ENCODE assay signal across 1 cellular context in genomic region chr3:113685956-113686721, GRCh38.
TF ChIP-seq lines count a peak whose summit lies in the region.

No MANE protein-coding gene starts in this region.

TF ChIP-seq in HepG2, 621 proteins besides CTCF, POLR2A, EP300 and RAD21 (continued from another document and continues in another):
- TF ChIP-seq ELF4 (CRISPR knock-in tag; IDR thresholded peaks at IDR 0.05; ENCODE audit: borderline replicate concordance) (no peak), CENPX (CRISPR knock-in tag; IDR thresholded peaks at IDR 0.05) (no peak), ZNF674 (CRISPR knock-in tag; IDR thresholded peaks at IDR 0.05; ENCODE audit: low read depth) (no peak), NFE2 (CRISPR knock-in tag; IDR thresholded peaks at IDR 0.05) (no peak), MNT (IDR thresholded peaks at IDR 0.05) (no peak), CREB1 (IDR thresholded peaks at IDR 0.05) (no peak), CREB1 (CRISPR knock-in tag; IDR thresholded peaks at IDR 0.05) (0 out of 2 replicates have a peak, but pooled peaks have one; percentile 25), ZNF678 (CRISPR knock-in tag; IDR thresholded peaks at IDR 0.05) (no peak), HDAC6 (IDR thresholded peaks at IDR 0.05; ENCODE audit: low read depth, low read length) (no peak), PHF21A (CRISPR knock-in tag; IDR thresholded peaks at IDR 0.05) (peak; percentile 79), ZNF235 (CRISPR knock-in tag; IDR thresholded peaks at IDR 0.05; ENCODE audit: borderline replicate concordance) (no peak), ZNF230 (CRISPR knock-in tag; IDR thresholded peaks at IDR 0.05) (no peak), DR1 (CRISPR knock-in tag; IDR thresholded peaks at IDR 0.05) (no peak), GMEB2 (CRISPR knock-in tag; IDR thresholded peaks at IDR 0.05; ENCODE audit: low read depth) (no peak), PTBP1 (IDR thresholded peaks at IDR 0.05; ENCODE audit: low read depth, low read length, poor library complexity, severe bottlenecking) (no peak), ZBTB34 (CRISPR knock-in tag; IDR thresholded peaks at IDR 0.05) (no peak), USF2 (IDR thresholded peaks at IDR 0.05; ENCODE audit: low read depth, low read length) (no peak), USF2 (CRISPR knock-in tag; IDR thresholded peaks at IDR 0.05; ENCODE audit: borderline replicate concordance) (no peak), DNMT3B (CRISPR knock-in tag; conservative IDR thresholded peaks at IDR 0.05) (no peak), U2AF2 (IDR thresholded peaks at IDR 0.05; ENCODE audit: low read depth, low read length) (no peak), ZNF770 (CRISPR knock-in tag; IDR thresholded peaks at IDR 0.05) (0 out of 2 replicates have a peak, but pooled peaks have one; percentile 28), FIP1L1 (IDR thresholded peaks at IDR 0.05; ENCODE audit: borderline replicate concordance, insufficient read depth, low read depth, low read length) (no peak), ELF3 (CRISPR knock-in tag; IDR thresholded peaks at IDR 0.05) (0 out of 2 replicates have a peak, but pooled peaks have one; percentile 21), ZNF75D (CRISPR knock-in tag; IDR thresholded peaks at IDR 0.05; ENCODE audit: borderline replicate concordance) (no peak), ZIK1 (CRISPR knock-in tag; IDR thresholded peaks at IDR 0.05; ENCODE audit: borderline replicate concordance, low read depth) (no peak), NCOR1 (IDR thresholded peaks at IDR 0.05; ENCODE audit: borderline replicate concordance, low read length) (no peak), TIGD3 (CRISPR knock-in tag; IDR thresholded peaks at IDR 0.05; ENCODE audit: borderline replicate concordance) (no peak), KLF16 (CRISPR knock-in tag; IDR thresholded peaks at IDR 0.05) (no peak), CHD2 (IDR thresholded peaks at IDR 0.05; ENCODE audit: low read depth, low read length) (peak; percentile 61; the same call in 1 of the 2 replicates), HNF4G (IDR thresholded peaks at IDR 0.05; ENCODE audit: borderline replicate concordance, low read depth, low read length) (peak; percentile 50; the same call in 1 of the 2 replicates), HNF4G (CRISPR knock-in tag; IDR thresholded peaks at IDR 0.05; ENCODE audit: borderline replicate concordance, low read depth) (no peak), ZNF574 (CRISPR knock-in tag; IDR thresholded peaks at IDR 0.05) (peak; percentile 43; the same call in 1 of the 2 replicates), FOXP4 (CRISPR knock-in tag; IDR thresholded peaks at IDR 0.05) (peak; percentile 81; the same call in 1 of the 2 replicates), HDAC2 (CRISPR knock-in tag; IDR thresholded peaks at IDR 0.05) (peak; percentile 77; the same call in 1 of the 2 replicates), E2F1 (CRISPR knock-in tag; IDR thresholded peaks at IDR 0.05) (no peak), ZNF446 (CRISPR knock-in tag; IDR thresholded peaks at IDR 0.05) (no peak), ELK4 (CRISPR knock-in tag; IDR thresholded peaks at IDR 0.05; ENCODE audit: borderline replicate concordance) (no peak), CBX2 (IDR thresholded peaks at IDR 0.05; ENCODE audit: low read depth, low read length) (no peak), CBX2 (CRISPR knock-in tag; IDR thresholded peaks at IDR 0.05; ENCODE audit: low read depth) (no peak), KAT2B (IDR thresholded peaks at IDR 0.05; ENCODE audit: borderline replicate concordance, low read depth, low read length) (no peak), MTA1 (CRISPR knock-in tag; IDR thresholded peaks at IDR 0.05; ENCODE audit: borderline replicate concordance) (0 out of 2 replicates have a peak, but pooled peaks have one; percentile 27), MAFF (IDR thresholded peaks at IDR 0.05; ENCODE audit: low read depth, low read length) (no peak), DMAP1 (CRISPR knock-in tag; IDR thresholded peaks at IDR 0.05) (peak; percentile 76; the same call in 1 of the 2 replicates), REL (CRISPR knock-in tag; conservative IDR thresholded peaks at IDR 0.05) (no peak), AGO1 (IDR thresholded peaks at IDR 0.05; ENCODE audit: low read depth, low read length, poor library complexity, severe bottlenecking) (no peak)
